Comparison of ENCODE assay signal across 13 cellular contexts in the genomic region with DNA sequence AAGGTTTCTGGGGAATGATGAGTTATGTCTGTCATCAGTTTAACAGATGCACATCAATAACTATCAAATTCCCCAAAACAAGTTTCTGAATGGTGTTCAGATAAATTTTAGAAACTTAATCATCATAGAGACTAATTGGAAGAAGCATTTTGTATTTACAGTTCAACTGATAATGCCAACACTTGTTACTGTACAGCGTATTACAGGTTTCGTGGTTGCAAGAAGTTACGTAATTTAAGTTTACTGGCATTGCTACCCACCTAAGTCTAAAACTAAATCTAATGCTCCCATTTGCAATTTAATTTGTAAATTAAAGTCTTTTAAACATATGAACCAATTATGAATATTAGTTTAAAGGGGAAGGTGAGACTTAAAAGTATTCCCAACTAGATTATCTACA. TPM values are rescaled to one million over a fixed set of nuclear protein-coding genes. Genes with fewer than 3 reads are reported as not detected.
DNase-seq lines count a peak whose midpoint lies in the region; ATAC-seq, FAIRE-seq and TF ChIP-seq lines count a peak whose summit lies in the region.
"Had no signal": no experiment of that assay in that cellular context is flagged by ENCODE, and none has a peak within 500 bp of the region (broad histone marks: within the 10 kb centered on the region; RNA-seq: fewer than 3 reads in every experiment).

No MANE protein-coding gene starts in this region.

- no peak for TF ChIP-seq RAD21 in A549 (conservative IDR thresholded peaks at IDR 0.05 in 1 of 2, IDR thresholded peaks at IDR 0.05 in 1 of 2)

- H2AFZ ChIP-seq in hepatocyte = no peak overlapping the region

- CTCF ChIA-PET in A549 (lab: Yijun Ruan, JAX) = interaction anchor here (4.1 to 26.3 kb wide), 2 partner anchors 10 to 132 kb away, joined by 18 to 1377 read pairs; partner anchors contain the start of gene MRPS23

- DNase-seq in A549 (ENCODE audit: low read depth in 1 of 2, low spot score in 1 of 2) = no peak
- DNase-seq in SK-N-MC (ENCODE audit: low read depth, low spot score) = no peak
- no peak for DNase-seq in hepatocyte (ENCODE audit: low spot score)
- no peak for DNase-seq in cortex of kidney (lab: John Stamatoyannopoulos, UW)
- no peak for DNase-seq in RKO (ENCODE audit: low spot score)
- DNase-seq: anterior cingulate cortex, NCI-H1048, pancreas, tibial artery had no signal

- H3K36me3 ChIP-seq in DOHH2 (ENCODE audit: control insufficient read depth, low read length) (peaks cover 83% of the 10 kb centered on the region), SK-N-MC (ENCODE audit: insufficient read depth, low read length) (peaks cover 78% of the 10 kb centered on the region), hepatocyte (replicated peaks; ENCODE audit: insufficient read depth, low read depth) (peaks cover 12% of the 10 kb centered on the region)

- POLR2A ChIA-PET in A549 (lab: Yijun Ruan, JAX) = interaction anchor here (1.0 kb wide), 1 partner anchor 79 kb away, joined by 3 read pairs; the partner anchor contains the start of gene DYNLL2

- 85% methylated on average over 3 of the region's 3 CpGs for WGBS in A549 (ENCODE audit: missing lambda C conversion rate)
- WGBS in hepatocyte (ENCODE audit: low lambda C conversion rate, missing lambda C conversion rate) = 94% methylated on average over 3 of the region's 3 CpGs

- H3K4me1 ChIP-seq in A549 (peaks cover 66% of the 10 kb centered on the region), DOHH2 (ENCODE audit: control insufficient read depth, low read length) (peaks cover 65% of the 10 kb centered on the region), hepatocyte (ENCODE audit: insufficient read depth) (peaks cover 29% of the 10 kb centered on the region)

- H3K79me2 ChIP-seq in DOHH2 (ENCODE audit: control insufficient read depth, low read length) (peaks cover 72% of the 10 kb centered on the region), hepatocyte (peaks cover 76% of the 10 kb centered on the region)

- ATAC-seq in A549 (no peak), HG02642 (IDR thresholded peaks at IDR 0.05; ENCODE audit: poor library complexity, unreplicated experiment) (no peak), GM21528 (IDR thresholded peaks at IDR 0.05; ENCODE audit: low FRiP score, unreplicated experiment) (no peak)
- ATAC-seq: pancreas had no signal

- TF ChIP-seq CTCF in A549 (IDR thresholded peaks at IDR 0.05) (no peak), DOHH2 (IDR thresholded peaks at IDR 0.05; ENCODE audit: low read depth, low read length, poor library complexity, severe bottlenecking) (no peak), hepatocyte (IDR thresholded peaks at IDR 0.05; ENCODE audit: poor library complexity) (no peak)

- no peak for TF ChIP-seq POLR2A in A549 (IDR thresholded peaks at IDR 0.05; ENCODE audit: low read length)

- H3K9me3 ChIP-seq in A549 = no peaks in the 10 kb centered on the region
- no peaks in the 10 kb centered on the region for H3K9me3 ChIP-seq in DOHH2 (ENCODE audit: control insufficient read depth, insufficient read depth, low read length)
- no peaks in the 10 kb centered on the region for H3K9me3 ChIP-seq in SK-N-MC (ENCODE audit: low read depth, low read length)
- no peaks in the 10 kb centered on the region for H3K9me3 ChIP-seq in hepatocyte (ENCODE audit: low read depth)
- H3K9me3 ChIP-seq: pancreas, tibial artery had no signal

- peaks cover 2% of the 10 kb centered on the region; the same call in 1 of the 2 replicates for H3K27me3 ChIP-seq in DOHH2 (ENCODE audit: control insufficient read depth, low read length)
- H3K27me3 ChIP-seq in hepatocyte = no peaks in the 10 kb centered on the region
- H3K27me3 ChIP-seq: pancreas, tibial artery had no signal

- H3F3A ChIP-seq in DOHH2 (ENCODE audit: control insufficient read depth, insufficient read depth) = peaks cover 80% of the 10 kb centered on the region

- no peak for TF ChIP-seq EP300 in A549 (IDR thresholded peaks at IDR 0.05)

- H3K27ac ChIP-seq in A549 (no peak overlapping the region), DOHH2 (ENCODE audit: low read depth, low read length) (no peak overlapping the region), SK-N-MC (peak overlapping the region; percentile 61), hepatocyte (no peak overlapping the region)
- H3K27ac ChIP-seq: pancreas, tibial artery had no signal

- H3K4me3 ChIP-seq in A549 = peak overlapping the region; percentile 71; the same call in 1 of the 3 replicates
- H3K4me3 ChIP-seq in DOHH2 (ENCODE audit: low read length) = peak overlapping the region; percentile 100
- peak overlapping the region; percentile 100 for H3K4me3 ChIP-seq in SK-N-MC
- H3K4me3 ChIP-seq in hepatocyte = no peak overlapping the region
- H3K4me3 ChIP-seq: pancreas, tibial artery had no signal

- H3K9me2 ChIP-seq in DOHH2 (replicated peaks; ENCODE audit: control insufficient read depth, low read length) (no peaks in the 10 kb centered on the region), hepatocyte (replicated peaks; ENCODE audit: insufficient read depth) (no peaks in the 10 kb centered on the region)

- H4K20me1 ChIP-seq in DOHH2 (ENCODE audit: control insufficient read depth, insufficient read depth, low read depth, low read length) (peaks cover 45% of the 10 kb centered on the region), hepatocyte (ENCODE audit: insufficient read depth, poor library complexity, severe bottlenecking) (peaks cover 63% of the 10 kb centered on the region)

- no peak for FAIRE-seq in A549 (lab: Jason Lieb, UNC)
- FAIRE-seq: GM18507, pancreas had no signal

- H3K9ac ChIP-seq in SK-N-MC (ENCODE audit: insufficient read length) = peak overlapping the region; percentile 100

- H3K4me2 ChIP-seq in A549 = peak overlapping the region; percentile 89
- peak overlapping the region; percentile 99 for H3K4me2 ChIP-seq in DOHH2 (ENCODE audit: low read length)
- H3K4me2 ChIP-seq in hepatocyte = peak overlapping the region; percentile 92

TF ChIP-seq in A549, 52 proteins besides CTCF, POLR2A, EP300 and RAD21:
- no peak for TF ChIP-seq JUNB (IDR thresholded peaks at IDR 0.05)
- no peak for TF ChIP-seq ESRRA (IDR thresholded peaks at IDR 0.05; ENCODE audit: borderline replicate concordance, low read length)
- peak in 1 of 2 experiments; percentile 55; a peak in 2 of 4 replicates for TF ChIP-seq CEBPB (IDR thresholded peaks at IDR 0.05)
- TF ChIP-seq HEYL (CRISPR knock-in tag; IDR thresholded peaks at IDR 0.05) = no peak
- no peak; the same call in 1 of the 2 replicates for TF ChIP-seq GATA3 (IDR thresholded peaks at IDR 0.05; ENCODE audit: borderline replicate concordance)
- no peak for TF ChIP-seq HOXA7 (CRISPR knock-in tag; IDR thresholded peaks at IDR 0.05)
- TF ChIP-seq HDAC2 (IDR thresholded peaks at IDR 0.05) = no peak
- TF ChIP-seq, protein P1, sequence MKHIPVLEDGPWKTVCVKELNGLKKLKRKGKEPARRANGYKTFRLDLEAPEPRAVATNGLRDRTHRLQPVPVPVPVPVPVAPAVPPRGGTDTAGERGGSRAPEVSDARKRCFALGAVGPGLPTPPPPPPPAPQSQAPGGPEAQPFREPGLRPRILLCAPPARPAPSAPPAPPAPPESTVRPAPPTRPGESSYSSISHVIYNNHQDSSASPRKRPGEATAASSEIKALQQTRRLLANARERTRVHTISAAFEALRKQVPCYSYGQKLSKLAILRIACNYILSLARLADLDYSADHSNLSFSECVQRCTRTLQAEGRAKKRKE (CRISPR knock-in tag; IDR thresholded peaks at IDR 0.05; ENCODE audit: low read depth) = no peak

RNA-seq across cellular contexts. Expression of gene SRSF1, which starts 3.0 kb away (rescaled TPM):
- polyA plus RNA-seq in A549 (2011; rRNA removed) = 332 and 490 TPM in 2 replicates
- 272 and 316 TPM in 2 replicates for polyA plus RNA-seq in A549 (2012; cell fraction: cytosol; rRNA removed)
- polyA plus RNA-seq in A549 (2012; cell fraction: nucleus; rRNA removed) = 597 and 706 TPM in 2 replicates
- 364 to 399 TPM (median 368 TPM) in 3 replicates for polyA plus RNA-seq in A549 (2017; fragmentation: RNase III; extraction: RNeasy Plus Mini Kit Qiagen cat#74134 plus additional on column Dnase treatment)
- 330 and 342 TPM in 2 replicates for polyA minus RNA-seq in A549 (2011; rRNA and poly(A)+ RNA removed)
- 175 and 189 TPM in 2 replicates for total RNA-seq in hepatocyte
- 98.3 and 107 TPM in 2 replicates for polyA plus RNA-seq in hepatocyte

RNA-seq across cellular contexts. Expression of gene VEZF1, which starts 16.0 kb away (rescaled TPM):
- polyA plus RNA-seq in A549 (2011; rRNA removed) = 57.7 and 63.8 TPM in 2 replicates
- polyA plus RNA-seq in A549 (2012; cell fraction: cytosol; rRNA removed) = 19.9 and 25.2 TPM in 2 replicates
- 12.5 and 13.7 TPM in 2 replicates for polyA plus RNA-seq in A549 (2012; cell fraction: nucleus; rRNA removed)
- 48.1 to 55.5 TPM (median 50.3 TPM) in 3 replicates for polyA plus RNA-seq in A549 (2017; fragmentation: RNase III; extraction: RNeasy Plus Mini Kit Qiagen cat#74134 plus additional on column Dnase treatment)
- 83.1 and 90.7 TPM in 2 replicates for polyA minus RNA-seq in A549 (2011; rRNA and poly(A)+ RNA removed)
- 56.0 and 57.3 TPM in 2 replicates for total RNA-seq in hepatocyte
- 19.1 and 20.9 TPM in 2 replicates for polyA plus RNA-seq in hepatocyte

RNA-seq across cellular contexts. Expression of gene CUEDC1, which starts 48.8 kb away (rescaled TPM):
- polyA plus RNA-seq in A549 (2011; rRNA removed) (44.3 and 54.8 TPM in 2 replicates), A549 (2017; fragmentation: RNase III; extraction: RNeasy Plus Mini Kit Qiagen cat#74134 plus additional on column Dnase treatment) (70.7 to 103 TPM (median 90.6 TPM) in 3 replicates), hepatocyte (23.3 and 27.4 TPM in 2 replicates)
- polyA plus RNA-seq in A549 (2012; cell fraction: cytosol; rRNA removed) = 47.9 and 48.0 TPM in 2 replicates
- polyA plus RNA-seq in A549 (2012; cell fraction: nucleus; rRNA removed) = 222 and 260 TPM in 2 replicates
- polyA minus RNA-seq in A549 (2011; rRNA and poly(A)+ RNA removed) = 20.1 and 41.6 TPM in 2 replicates
- 9.3 and 11.6 TPM in 2 replicates for total RNA-seq in hepatocyte
